Comparison of ENCODE assay signal across 10 cellular contexts in genomic region chr17:19410875-19411291, GRCh38. TPM values are rescaled to one million over a fixed set of nuclear protein-coding genes. Genes with fewer than 3 reads are reported as not detected.
DNase-seq lines count a peak whose midpoint lies in the region; ATAC-seq and TF ChIP-seq lines count a peak whose summit lies in the region.
"Had no signal": no experiment of that assay in that cellular context is flagged by ENCODE, and none has a peak within 500 bp of the region (broad histone marks: within the 10 kb centered on the region; RNA-seq: fewer than 3 reads in every experiment).

TSS of gene RNF112 (plus strand) at chr17:19411232. CDS start at chr17:19411409, 177 bp downstream.

- peak; percentile 70 for DNase-seq in EH (ENCODE audit: low read depth)
- DNase-seq in glutamatergic neuron = peak; percentile 59
- DNase-seq in occipital lobe (lab: John Stamatoyannopoulos, UW) = peak; percentile 84
- no peak for DNase-seq in effector CD4-positive, alpha-beta T cell
- DNase-seq in glomerular visceral epithelial cell (ENCODE audit: extremely low spot score) = no peak
- no peak for DNase-seq in activated naive CD8-positive, alpha-beta T cell treated with anti-CD3 and anti-CD28 coated beads, Interleukin-2, amount 50 U/mL, for 24 hours
- DNase-seq in stimulated activated CD4-positive, alpha-beta T cell treated with anti-CD3 and anti-CD28 coated beads, Interleukin-2, amount 100 ng/mL, for 24 hours = no peak
- DNase-seq: OCI-M1, pancreas had no signal

- peak within 1 kb of the TSS; percentile 93 for H3K27ac Mint-ChIP-seq in glutamatergic neuron (ENCODE audit: unreplicated experiment)
- H3K27ac Mint-ChIP-seq in activated naive CD8-positive, alpha-beta T cell treated with anti-CD3 and anti-CD28 coated beads, Interleukin-2, amount 50 U/mL, for 24 hours = no peak within 1 kb of the TSS

- H3K4me3 Mint-ChIP-seq in glutamatergic neuron (ENCODE audit: unreplicated experiment) = peak within 1 kb of the TSS; percentile 67
- H3K4me3 Mint-ChIP-seq in activated naive CD8-positive, alpha-beta T cell treated with anti-CD3 and anti-CD28 coated beads, Interleukin-2, amount 50 U/mL, for 24 hours = no peak within 1 kb of the TSS

- no peaks in the 10 kb centered on the region for H3K36me3 Mint-ChIP-seq in glutamatergic neuron (ENCODE audit: unreplicated experiment)
- H3K36me3 Mint-ChIP-seq in activated naive CD8-positive, alpha-beta T cell treated with anti-CD3 and anti-CD28 coated beads, Interleukin-2, amount 50 U/mL, for 24 hours (ENCODE audit: low read depth) = no peaks in the 10 kb centered on the region

- H3K27me3 Mint-ChIP-seq in glutamatergic neuron (ENCODE audit: unreplicated experiment) = peaks cover 10% of the 10 kb centered on the region
- H3K27me3 Mint-ChIP-seq in activated naive CD8-positive, alpha-beta T cell treated with anti-CD3 and anti-CD28 coated beads, Interleukin-2, amount 50 U/mL, for 24 hours = no peaks in the 10 kb centered on the region

- no peak for TF ChIP-seq CTCF in glutamatergic neuron (IDR thresholded peaks at IDR 0.05; ENCODE audit: partially characterized antibody, unreplicated experiment)

- ATAC-seq in SK-N-SH treated with all-trans-retinoic acid at 6 μM for 48 hours = peak; percentile 88
- no peak for ATAC-seq in activated naive CD8-positive, alpha-beta T cell treated with anti-CD3 and anti-CD28 coated beads, Interleukin-2, amount 50 U/mL, for 24 hours
- ATAC-seq: pancreas had no signal

- no peaks in the 10 kb centered on the region for H3K9me3 Mint-ChIP-seq in glutamatergic neuron (ENCODE audit: unreplicated experiment)
- H3K9me3 Mint-ChIP-seq in activated naive CD8-positive, alpha-beta T cell treated with anti-CD3 and anti-CD28 coated beads, Interleukin-2, amount 50 U/mL, for 24 hours = no peaks in the 10 kb centered on the region

- H3K4me1 Mint-ChIP-seq in glutamatergic neuron (ENCODE audit: low read depth, unreplicated experiment) = peaks cover 19% of the 10 kb centered on the region
- peaks cover 2% of the 10 kb centered on the region for H3K4me1 Mint-ChIP-seq in activated naive CD8-positive, alpha-beta T cell treated with anti-CD3 and anti-CD28 coated beads, Interleukin-2, amount 50 U/mL, for 24 hours

TF ChIP-seq in SK-N-SH treated with all-trans-retinoic acid at 6 μM for 48 hours, 23 proteins besides CTCF, POLR2A, EP300 and RAD21:
- TF ChIP-seq TOX (CRISPR knock-in tag; IDR thresholded peaks at IDR 0.05; ENCODE audit: borderline replicate concordance) (no peak), CSDC2 (CRISPR knock-in tag; IDR thresholded peaks at IDR 0.05) (no peak)
- TF ChIP-seq, protein P1, sequence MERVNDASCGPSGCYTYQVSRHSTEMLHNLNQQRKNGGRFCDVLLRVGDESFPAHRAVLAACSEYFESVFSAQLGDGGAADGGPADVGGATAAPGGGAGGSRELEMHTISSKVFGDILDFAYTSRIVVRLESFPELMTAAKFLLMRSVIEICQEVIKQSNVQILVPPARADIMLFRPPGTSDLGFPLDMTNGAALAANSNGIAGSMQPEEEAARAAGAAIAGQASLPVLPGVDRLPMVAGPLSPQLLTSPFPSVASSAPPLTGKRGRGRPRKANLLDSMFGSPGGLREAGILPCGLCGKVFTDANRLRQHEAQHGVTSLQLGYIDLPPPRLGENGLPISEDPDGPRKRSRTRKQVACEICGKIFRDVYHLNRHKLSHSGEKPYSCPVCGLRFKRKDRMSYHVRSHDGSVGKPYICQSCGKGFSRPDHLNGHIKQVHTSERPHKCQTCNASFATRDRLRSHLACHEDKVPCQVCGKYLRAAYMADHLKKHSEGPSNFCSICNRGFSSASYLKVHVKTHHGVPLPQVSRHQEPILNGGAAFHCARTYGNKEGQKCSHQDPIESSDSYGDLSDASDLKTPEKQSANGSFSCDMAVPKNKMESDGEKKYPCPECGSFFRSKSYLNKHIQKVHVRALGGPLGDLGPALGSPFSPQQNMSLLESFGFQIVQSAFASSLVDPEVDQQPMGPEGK (CRISPR knock-in tag; IDR thresholded peaks at IDR 0.05; ENCODE audit: borderline replicate concordance) = no peak

RNA-seq across cellular contexts. Expression of gene RNF112, which starts in this region (rescaled TPM):
- 8.6 TPM for total RNA-seq in glutamatergic neuron (ENCODE audit: unreplicated experiment)
- total RNA-seq in occipital lobe = 31.4 TPM

Comparison
In these comparisons a context has a peak if more than half of its experiments do, and no peak if none do; other contexts are left out.
1. DNase-seq: peak in EH (single experiment), glutamatergic neuron (single experiment) and occipital lobe (single experiment); none in effector CD4-positive, alpha-beta T cell (single experiment), glomerular visceral epithelial cell (single experiment), activated naive CD8-positive, alpha-beta T cell treated with anti-CD3 and anti-CD28 coated beads, Interleukin-2, amount 50 U/mL, for 24 hours (single experiment) and stimulated activated CD4-positive, alpha-beta T cell treated with anti-CD3 and anti-CD28 coated beads, Interleukin-2, amount 100 ng/mL, for 24 hours (0 of 2).